In the genomic region with DNA sequence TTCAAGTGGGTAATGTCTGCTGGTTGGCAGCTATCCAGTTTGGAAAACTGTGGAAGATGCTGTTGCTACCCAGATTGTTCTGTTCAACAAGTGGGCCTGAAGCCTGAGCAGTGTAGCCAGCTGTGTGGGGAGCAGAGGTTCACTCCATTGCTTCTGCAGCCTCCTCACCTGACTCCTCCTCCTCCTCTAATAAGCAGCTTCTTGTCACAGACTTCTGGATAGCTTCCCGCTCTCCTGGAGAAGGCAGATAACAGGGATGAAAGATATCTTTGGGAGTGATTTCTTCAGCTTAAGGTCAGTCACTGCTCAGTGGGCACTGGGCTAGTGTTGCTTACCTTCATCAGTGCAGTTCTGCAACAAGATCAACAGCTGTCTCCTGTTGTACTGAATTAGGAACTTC, we compare ENCODE assay signal across 1 cellular context.
TF ChIP-seq lines count a peak whose summit lies in the region.

No MANE protein-coding gene starts in this region.

TF ChIP-seq in HepG2, 621 proteins besides CTCF, POLR2A, EP300 and RAD21:
- TF ChIP-seq RBM22 (optimal IDR thresholded peaks at IDR 0.05; ENCODE audit: low read length) (peak; percentile 26), POLR2AphosphoS2 (IDR thresholded peaks at IDR 0.05; ENCODE audit: low read depth, low read length) (peak; percentile 44; the same call in 1 of the 2 replicates), ATAD3A (CRISPR knock-in tag; IDR thresholded peaks at IDR 0.05) (no peak), TGIF2 (CRISPR knock-in tag; IDR thresholded peaks at IDR 0.05) (no peak)
